ENCODE assay signal across 26 cellular contexts in genomic region chr11:130425156-130425555, GRCh38. TPM values are rescaled to one million over a fixed set of nuclear protein-coding genes. Genes with fewer than 3 reads are reported as not detected.
"Had no signal": no experiment of that assay in that cellular context is flagged by ENCODE, and none has a peak within 500 bp of the region (broad histone marks: within the 10 kb centered on the region; RNA-seq: fewer than 3 reads in every experiment).

No MANE protein-coding gene starts in this region.

- H3K9me3 ChIP-seq: gastrocnemius medialis, neutrophil, prostate gland, sigmoid colon, stomach, thyroid gland had no signal

- H3K4me3 ChIP-seq: gastrocnemius medialis, prostate gland, sigmoid colon, thyroid gland had no signal

- H3K36me3 Mint-ChIP-seq: naive thymus-derived CD4-positive, alpha-beta T cell; stimulated activated effector memory CD8-positive, alpha-beta T cell treated with anti-CD3 and anti-CD28 coated beads, Interleukin-12 subunit alpha, Interleukin-12 subunit beta, amount 100 ng/mL, for 72 hours; type B pancreatic cell had no signal

- ATAC-seq: esophagus mucosa; gastrocnemius medialis; naive thymus-derived CD4-positive, alpha-beta T cell; right cardiac atrium; stimulated activated effector memory CD8-positive, alpha-beta T cell treated with anti-CD3 and anti-CD28 coated beads, Interleukin-12 subunit alpha, Interleukin-12 subunit beta, amount 100 ng/mL, for 72 hours had no signal

- H3K4me3 Mint-ChIP-seq: naive thymus-derived CD4-positive, alpha-beta T cell; nephron progenitor cell; stimulated activated effector memory CD8-positive, alpha-beta T cell treated with anti-CD3 and anti-CD28 coated beads, Interleukin-12 subunit alpha, Interleukin-12 subunit beta, amount 100 ng/mL, for 72 hours; type B pancreatic cell had no signal

- H3K27ac Mint-ChIP-seq: naive thymus-derived CD4-positive, alpha-beta T cell; nephron progenitor cell; stimulated activated effector memory CD8-positive, alpha-beta T cell treated with anti-CD3 and anti-CD28 coated beads, Interleukin-12 subunit alpha, Interleukin-12 subunit beta, amount 100 ng/mL, for 72 hours; type B pancreatic cell had no signal

- H3K4me1 ChIP-seq: parathyroid adenoma had no signal

- H2AFZ ChIP-seq: parathyroid adenoma had no signal

- H3K9ac ChIP-seq: parathyroid adenoma had no signal

- H3K9me3 Mint-ChIP-seq: naive thymus-derived CD4-positive, alpha-beta T cell; nephron progenitor cell; stimulated activated effector memory CD8-positive, alpha-beta T cell treated with anti-CD3 and anti-CD28 coated beads, Interleukin-12 subunit alpha, Interleukin-12 subunit beta, amount 100 ng/mL, for 72 hours; type B pancreatic cell had no signal

- DNase-seq: dorsolateral prefrontal cortex; effector CD4-positive, alpha-beta T cell; foreskin fibroblast; gastrocnemius medialis; head of caudate nucleus; mesenchymal stem cell; midbrain; naive thymus-derived CD4-positive, alpha-beta T cell; nephron progenitor cell; right cardiac atrium; sigmoid colon; stimulated activated CD4-positive, alpha-beta T cell treated with anti-CD3 and anti-CD28 coated beads, Interleukin-2, amount 100 ng/mL, for 24 hours; stimulated activated CD4-positive, alpha-beta T cell treated with anti-CD3 and anti-CD28 coated beads, Interleukin-4, amount 100 ng/mL, for 24 hours; stimulated activated naive CD4-positive, alpha-beta T cell treated with Interleukin-2 at 50 U/mL for 16 hours; stomach; thyroid gland had no signal

- H3K36me3 ChIP-seq: gastrocnemius medialis, neutrophil, prostate gland, sigmoid colon, stomach, thyroid gland had no signal

- H3K27me3 ChIP-seq: thyroid gland had no signal

- H3K27ac ChIP-seq: epithelial cell of prostate, gastrocnemius medialis, neutrophil, parathyroid adenoma, prostate gland, thyroid gland had no signal

RNA-seq across cellular contexts. Expression of gene ADAMTS8, which starts 3.3 kb away (rescaled TPM):
- total RNA-seq: glomerular endothelial cell; lung microvascular endothelial cell; naive thymus-derived CD4-positive, alpha-beta T cell had no signal
- polyA plus RNA-seq: keratinocyte; naive thymus-derived CD4-positive, alpha-beta T cell had no signal

RNA-seq across cellular contexts. Expression of gene ADAMTS15, which starts 23.3 kb away (rescaled TPM):
- polyA plus RNA-seq: naive thymus-derived CD4-positive, alpha-beta T cell had no signal
